In genomic region chr16:65118866-65119265, GRCh38 we compare ENCODE assay signal across 14 cellular contexts. TPM values are rescaled to one million over a fixed set of nuclear protein-coding genes. Genes with fewer than 3 reads are reported as not detected.
A peak's percentile ranks its signal among the peaks of the same experiment; 100 is the strongest.
DNase-seq lines count a peak whose midpoint lies in the region; ATAC-seq and TF ChIP-seq lines count a peak whose summit lies in the region.
"Had no signal": no experiment of that assay in that cellular context is flagged by ENCODE, and none has a peak within 500 bp of the region (broad histone marks: within the 10 kb centered on the region; RNA-seq: fewer than 3 reads in every experiment).

No MANE protein-coding gene starts in this region.

- WGBS in neuronal stem cell (ENCODE audit: extremely low coverage in 2 of 2, insufficient read length in 2 of 2, insufficient replicate concordance in 1 of 2), 2 donors = no CpG with 5 or more reads among the region's 5 CpGs

- H3K36me3 ChIP-seq in A673 (ENCODE audit: insufficient read depth, low read length, poor library complexity, severe bottlenecking) = peaks cover 45% of the 10 kb centered on the region
- peaks cover 72% of the 10 kb centered on the region for H3K36me3 ChIP-seq in SK-N-MC (ENCODE audit: insufficient read depth, low read length)
- peaks cover 0 to 14% of the 10 kb centered on the region in 2 donors for H3K36me3 ChIP-seq in neuronal stem cell (replicated peaks in 1 of 2; ENCODE audit: control insufficient read depth in 2 of 2, insufficient read depth in 2 of 2, low read length in 2 of 2)
- H3K36me3 ChIP-seq: upper lobe of left lung had no signal

- H3K4me3 ChIP-seq in A673 (ENCODE audit: low read depth, low read length, poor library complexity, severe bottlenecking) (peak overlapping the region; percentile 79), SK-N-MC (peak overlapping the region; percentile 85), fibroblast of the aortic adventitia (ENCODE audit: low read depth, low read length) (peak overlapping the region; percentile 94), neuronal stem cell (ENCODE audit: low read length in 2 of 2) (peak overlapping the region in 1 of 2 donors; percentile 8)
- H3K4me3 ChIP-seq: A549, SJSA1 had no signal

- H2BK120ac ChIP-seq in neuronal stem cell (ENCODE audit: low read depth, low read length) = no peak overlapping the region

- H2BK5ac ChIP-seq in neuronal stem cell (ENCODE audit: low read length) = no peak overlapping the region

- H4K91ac ChIP-seq in neuronal stem cell (ENCODE audit: low read depth, low read length, poor library complexity) = no peak overlapping the region

- POLR2A ChIA-PET in A673 (lab: Charles Lee; ENCODE audit: low non-redundant PET) = no interaction called here

- peaks cover 33% of the 10 kb centered on the region for H3K4me1 ChIP-seq in A673 (ENCODE audit: insufficient read depth, low read length, poor library complexity, severe bottlenecking)
- peaks cover 6 to 7% of the 10 kb centered on the region in 2 donors for H3K4me1 ChIP-seq in neuronal stem cell (ENCODE audit: control insufficient read depth in 2 of 2, insufficient read depth in 1 of 2, low read depth in 1 of 2, low read length in 2 of 2)

- H2AFZ ChIP-seq in neuronal stem cell (ENCODE audit: low read length) = no peak overlapping the region

- no peak overlapping the region for H3K14ac ChIP-seq in neuronal stem cell (ENCODE audit: low read length)

- H3K4me2 ChIP-seq in neuronal stem cell (ENCODE audit: insufficient read depth, low read length, poor library complexity, severe bottlenecking) = peak overlapping the region; percentile 51
- H3K4me2 ChIP-seq: A549 had no signal

- H2AK5ac ChIP-seq in neuronal stem cell (ENCODE audit: low read depth, low read length) = no peak overlapping the region

- no peak for ATAC-seq in stimulated activated naive CD8-positive, alpha-beta T cell treated with anti-CD3 and anti-CD28 coated beads, Interleukin-15, Interleukin-2, amounts not matched to agents 100 U/mL and 50 U/mL, for 24 hours
- ATAC-seq in GM18907 (IDR thresholded peaks at IDR 0.05; ENCODE audit: unreplicated experiment) = no peak
- ATAC-seq: A549 had no signal

- no peak overlapping the region for H3K18ac ChIP-seq in neuronal stem cell (ENCODE audit: low read length)

- intact Hi-C loops in A673 (cut with micrococcal nuclease; ENCODE audit: unreplicated experiment) = loop anchor here (2.0 to 10.0 kb wide), 8 partner anchors 127 to 1754 kb away; no protein-coding TSS in a partner anchor

- DNase-seq in A673 (ENCODE audit: low spot score) (no peak), SK-N-MC (ENCODE audit: low read depth, low spot score) (no peak), fibroblast of the aortic adventitia (ENCODE audit: low read depth) (no peak), neuronal stem cell (ENCODE audit: low spot score) (no peak), SK-N-DZ (ENCODE audit: low spot score) (no peak)
- no peak for DNase-seq in stimulated activated naive CD8-positive, alpha-beta T cell treated with anti-CD3 and anti-CD28 coated beads, Interleukin-15, Interleukin-2, amounts not matched to agents 100 U/mL and 50 U/mL, for 24 hours
- no peak for DNase-seq in activated CD8-positive, alpha-beta memory T cell treated with anti-CD3 and anti-CD28 coated beads, Interleukin-2, amount 50 U/mL, for 4 hours
- DNase-seq: COR-L47; NCI-H2227 treated with DMSO at 0.1 percent for 48 hours; stimulated activated CD8-positive, alpha-beta memory T cell treated with anti-CD3 and anti-CD28 coated beads, Interleukin-4, amount 100 ng/mL, for 48 hours; upper lobe of left lung had no signal

- TF ChIP-seq CTCF in A673 (conservative IDR thresholded peaks at IDR 0.05; ENCODE audit: low read depth, low read length) (no peak), fibroblast of the aortic adventitia (IDR thresholded peaks at IDR 0.05; ENCODE audit: insufficient read depth, low read length) (no peak)

- H2BK15ac ChIP-seq in neuronal stem cell (ENCODE audit: low read length) = no peak overlapping the region

- H3K9ac ChIP-seq in SK-N-MC (ENCODE audit: insufficient read length) (peak overlapping the region; percentile 92), neuronal stem cell (ENCODE audit: low read depth, low read length, poor library complexity) (no peak overlapping the region)

- H3K79me1 ChIP-seq in neuronal stem cell (ENCODE audit: low read depth, low read length) = peaks cover 3% of the 10 kb centered on the region

- CTCF ChIA-PET in A673 (lab: Charles Lee) = no interaction called here

- no peak overlapping the region for H3K4ac ChIP-seq in neuronal stem cell (ENCODE audit: low read length)

- H3K27me3 ChIP-seq in A673 (replicated peaks; ENCODE audit: insufficient read depth, low read depth, low read length, poor library complexity) (no peaks in the 10 kb centered on the region), neuronal stem cell (ENCODE audit: control insufficient read depth in 3 of 3, insufficient read depth in 3 of 3, low read depth in 1 of 3, low read length in 3 of 3) (peaks cover 0 to 54% (median 0%) of the 10 kb centered on the region in 3 experiments)
- H3K27me3 ChIP-seq: SJSA1 had no signal

- no peak overlapping the region for H4K8ac ChIP-seq in neuronal stem cell (ENCODE audit: low read depth, low read length)

- no TSS peak for BruUV-seq in A673 (replicated peaks; lab: Mats Ljungman, UMichigan)

- H2BK12ac ChIP-seq in neuronal stem cell (ENCODE audit: low read length) = no peak overlapping the region

- no peak overlapping the region for H3K23ac ChIP-seq in neuronal stem cell (ENCODE audit: low read depth, low read length, poor library complexity)

- peak overlapping the region; percentile 89 for H3K27ac ChIP-seq in A673 (ENCODE audit: low read depth, low read length, poor library complexity, severe bottlenecking)
- H3K27ac ChIP-seq in SK-N-MC = peak overlapping the region; percentile 94
- H3K27ac ChIP-seq in neuronal stem cell (replicated peaks; ENCODE audit: low read length) = no peak overlapping the region
- H3K27ac ChIP-seq: A549, upper lobe of left lung had no signal

- H3K9me3 ChIP-seq in A673 (ENCODE audit: low read depth, low read length, poor library complexity, severe bottlenecking) = no peaks in the 10 kb centered on the region
- no peaks in the 10 kb centered on the region for H3K9me3 ChIP-seq in SK-N-MC (ENCODE audit: low read depth, low read length)
- no peaks in the 10 kb centered on the region for H3K9me3 ChIP-seq in neuronal stem cell (replicated peaks in 1 of 2; ENCODE audit: control insufficient read depth in 2 of 2, insufficient read depth in 1 of 2, low read depth in 1 of 2, low read length in 2 of 2)
- H3K9me3 ChIP-seq: A549, SJSA1, upper lobe of left lung had no signal

RNA-seq across cellular contexts. Expression of gene CDH11, which starts 3.0 kb away (rescaled TPM):
- total RNA-seq in A673 (2021) (297 and 319 TPM in 2 replicates), fibroblast of the aortic adventitia (ENCODE audit: low replicate concordance) (397 and 695 TPM in 2 replicates)
- 147 TPM for polyA plus RNA-seq in neuronal stem cell (2013, experiment 1 of 2)
- 149 TPM for polyA plus RNA-seq in neuronal stem cell (2013, experiment 2 of 2)
- polyA plus RNA-seq in SK-N-DZ (2014; cell fraction: cytosol; rRNA removed) = 71.7 and 126 TPM in 2 replicates
- 43.4 and 75.2 TPM in 2 replicates for polyA plus RNA-seq in SK-N-DZ (2014; cell fraction: nucleus; rRNA removed)
